Comparison of ENCODE assay signal across 8 cellular contexts in genomic region chr16:53091508-53092211, GRCh38.
DNase-seq lines count a peak whose midpoint lies in the region; ATAC-seq and TF ChIP-seq lines count a peak whose summit lies in the region.

No MANE protein-coding gene starts in this region.

- ATAC-seq in GM18502 (IDR thresholded peaks at IDR 0.05; ENCODE audit: poor library complexity, unreplicated experiment) (peak; percentile 67), HG02981 (IDR thresholded peaks at IDR 0.05; ENCODE audit: unreplicated experiment) (peak; percentile 46)

- H3K4me3 ChIP-seq in ACC112 (ENCODE audit: low read depth, low read length) (peak overlapping the region; percentile 57), brain microvascular endothelial cell (ENCODE audit: low read depth, low read length) (no peak overlapping the region)

- peak; percentile 57 for DNase-seq in NCI-H345 treated with DMSO at 0.1 percent for 48 hours (lab: John Stamatoyannopoulos, UW; ENCODE audit: unreplicated experiment)
- peak; percentile 57 for DNase-seq in brain microvascular endothelial cell
- DNase-seq in iris pigment epithelial cell (ENCODE audit: low read depth), result peak; percentile 70
- peak; percentile 29 for DNase-seq in stimulated activated CD8-positive, alpha-beta memory T cell treated with anti-CD3 and anti-CD28 coated beads, Interleukin-4, amount 100 ng/mL, for 48 hours
- no peak for DNase-seq in NCI-H748 (lab: John Stamatoyannopoulos, UW; ENCODE audit: unreplicated experiment)

- no peak overlapping the region for H2AFZ ChIP-seq in ACC112 (ENCODE audit: low read length, unreplicated experiment)

- no peak for TF ChIP-seq CTCF in brain microvascular endothelial cell (IDR thresholded peaks at IDR 0.05; ENCODE audit: low read depth, low read length, missing control alignments)

- H3K36me3 ChIP-seq in ACC112 (ENCODE audit: insufficient read depth, low read length), result no peaks in the 10 kb centered on the region
- H3K36me3 ChIP-seq in brain microvascular endothelial cell (replicated peaks), result no peaks in the 10 kb centered on the region

- H3K27me3 ChIP-seq in ACC112 (ENCODE audit: insufficient read depth, low read length) (no peaks in the 10 kb centered on the region), brain microvascular endothelial cell (replicated peaks) (no peaks in the 10 kb centered on the region)

- H3K79me2 ChIP-seq in ACC112 (ENCODE audit: control insufficient read depth, insufficient read depth, low read length, unreplicated experiment), result peaks cover 28% of the 10 kb centered on the region

- peaks cover 44% of the 10 kb centered on the region for H3K4me1 ChIP-seq in ACC112 (ENCODE audit: control insufficient read depth, insufficient read depth, low read length, unreplicated experiment)

- in situ Hi-C loops in brain microvascular endothelial cell (cut with HindIII; ENCODE audit: low pct_ligation_motif_present, low sequenced_read_pairs), result no loop called here

- H3K27ac ChIP-seq in ACC112 (ENCODE audit: low read depth, low read length), result peak overlapping the region; percentile 92
- H3K27ac ChIP-seq in brain microvascular endothelial cell, result peak overlapping the region; percentile 64
